In the genomic region with DNA sequence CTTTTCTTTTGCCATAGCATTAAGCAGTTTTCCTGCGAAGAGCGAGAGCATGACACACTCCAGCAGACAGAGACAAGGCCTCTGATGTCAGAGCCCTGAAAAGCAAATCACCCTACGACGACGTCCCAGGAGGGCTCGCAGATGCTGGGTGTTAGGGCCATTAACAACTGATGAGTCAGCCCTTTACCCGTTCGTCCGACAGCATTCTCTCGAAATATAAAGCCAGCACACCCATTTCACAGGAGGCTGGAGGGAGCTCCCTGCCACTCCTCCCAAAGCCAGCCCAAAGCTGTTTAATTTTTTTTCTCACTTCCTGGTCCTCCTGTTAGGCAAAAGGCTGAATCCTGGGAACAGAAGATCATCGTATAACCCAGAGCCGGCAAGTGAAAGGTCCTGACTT, we compare ENCODE assay signal across 1 cellular context.
TF ChIP-seq lines count a peak whose summit lies in the region.

No MANE protein-coding gene starts in this region.

TF ChIP-seq in HEK293, 187 proteins besides CTCF, POLR2A, EP300 and RAD21 (continued from another document):
- TF ChIP-seq KLF7 (tag by site-specific recombination; IDR thresholded peaks at IDR 0.05; ENCODE audit: borderline replicate concordance), result no peak
- no peak for TF ChIP-seq ZNF560 (tag by site-specific recombination; IDR thresholded peaks at IDR 0.05; ENCODE audit: borderline replicate concordance)
- no peak for TF ChIP-seq ZNF10 (tag by site-specific recombination; IDR thresholded peaks at IDR 0.05)
- no peak for TF ChIP-seq ZNF426 (tag by site-specific recombination; IDR thresholded peaks at IDR 0.05)
- TF ChIP-seq, protein P1, sequence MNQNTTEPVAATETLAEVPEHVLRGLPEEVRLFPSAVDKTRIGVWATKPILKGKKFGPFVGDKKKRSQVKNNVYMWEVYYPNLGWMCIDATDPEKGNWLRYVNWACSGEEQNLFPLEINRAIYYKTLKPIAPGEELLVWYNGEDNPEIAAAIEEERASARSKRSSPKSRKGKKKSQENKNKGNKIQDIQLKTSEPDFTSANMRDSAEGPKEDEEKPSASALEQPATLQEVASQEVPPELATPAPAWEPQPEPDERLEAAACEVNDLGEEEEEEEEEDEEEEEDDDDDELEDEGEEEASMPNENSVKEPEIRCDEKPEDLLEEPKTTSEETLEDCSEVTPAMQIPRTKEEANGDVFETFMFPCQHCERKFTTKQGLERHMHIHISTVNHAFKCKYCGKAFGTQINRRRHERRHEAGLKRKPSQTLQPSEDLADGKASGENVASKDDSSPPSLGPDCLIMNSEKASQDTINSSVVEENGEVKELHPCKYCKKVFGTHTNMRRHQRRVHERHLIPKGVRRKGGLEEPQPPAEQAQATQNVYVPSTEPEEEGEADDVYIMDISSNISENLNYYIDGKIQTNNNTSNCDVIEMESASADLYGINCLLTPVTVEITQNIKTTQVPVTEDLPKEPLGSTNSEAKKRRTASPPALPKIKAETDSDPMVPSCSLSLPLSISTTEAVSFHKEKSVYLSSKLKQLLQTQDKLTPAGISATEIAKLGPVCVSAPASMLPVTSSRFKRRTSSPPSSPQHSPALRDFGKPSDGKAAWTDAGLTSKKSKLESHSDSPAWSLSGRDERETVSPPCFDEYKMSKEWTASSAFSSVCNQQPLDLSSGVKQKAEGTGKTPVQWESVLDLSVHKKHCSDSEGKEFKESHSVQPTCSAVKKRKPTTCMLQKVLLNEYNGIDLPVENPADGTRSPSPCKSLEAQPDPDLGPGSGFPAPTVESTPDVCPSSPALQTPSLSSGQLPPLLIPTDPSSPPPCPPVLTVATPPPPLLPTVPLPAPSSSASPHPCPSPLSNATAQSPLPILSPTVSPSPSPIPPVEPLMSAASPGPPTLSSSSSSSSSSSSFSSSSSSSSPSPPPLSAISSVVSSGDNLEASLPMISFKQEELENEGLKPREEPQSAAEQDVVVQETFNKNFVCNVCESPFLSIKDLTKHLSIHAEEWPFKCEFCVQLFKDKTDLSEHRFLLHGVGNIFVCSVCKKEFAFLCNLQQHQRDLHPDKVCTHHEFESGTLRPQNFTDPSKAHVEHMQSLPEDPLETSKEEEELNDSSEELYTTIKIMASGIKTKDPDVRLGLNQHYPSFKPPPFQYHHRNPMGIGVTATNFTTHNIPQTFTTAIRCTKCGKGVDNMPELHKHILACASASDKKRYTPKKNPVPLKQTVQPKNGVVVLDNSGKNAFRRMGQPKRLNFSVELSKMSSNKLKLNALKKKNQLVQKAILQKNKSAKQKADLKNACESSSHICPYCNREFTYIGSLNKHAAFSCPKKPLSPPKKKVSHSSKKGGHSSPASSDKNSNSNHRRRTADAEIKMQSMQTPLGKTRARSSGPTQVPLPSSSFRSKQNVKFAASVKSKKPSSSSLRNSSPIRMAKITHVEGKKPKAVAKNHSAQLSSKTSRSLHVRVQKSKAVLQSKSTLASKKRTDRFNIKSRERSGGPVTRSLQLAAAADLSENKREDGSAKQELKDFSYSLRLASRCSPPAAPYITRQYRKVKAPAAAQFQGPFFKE (tag by site-specific recombination; IDR thresholded peaks at IDR 0.05; ENCODE audit: borderline replicate concordance), result no peak
- no peak for TF ChIP-seq TCF7L2 (IDR thresholded peaks at IDR 0.05; ENCODE audit: borderline replicate concordance, low read depth, low read length)
- no peak for TF ChIP-seq ZNF341 (tag by site-specific recombination; IDR thresholded peaks at IDR 0.05; ENCODE audit: low read depth)
- TF ChIP-seq SP7 (tag by site-specific recombination; IDR thresholded peaks at IDR 0.05), result no peak
- TF ChIP-seq ZXDB (tag by site-specific recombination; IDR thresholded peaks at IDR 0.05), result no peak
